11 cellular contexts compared by ENCODE assay signal in genomic region chr7:41731486-41732278, GRCh38. TPM values are rescaled to one million over a fixed set of nuclear protein-coding genes. Genes with fewer than 3 reads are reported as not detected.
DNase-seq lines count a peak whose midpoint lies in the region; ATAC-seq, FAIRE-seq and TF ChIP-seq lines count a peak whose summit lies in the region.
"Had no signal": no experiment of that assay in that cellular context is flagged by ENCODE, and none has a peak within 500 bp of the region (broad histone marks: within the 10 kb centered on the region; RNA-seq: fewer than 3 reads in every experiment).

No MANE protein-coding gene starts in this region.

- no peaks in the 10 kb centered on the region for H3K9me3 ChIP-seq in endothelial cell of umbilical vein (replicated peaks; ENCODE audit: control insufficient read depth, insufficient read depth, low read length)

- no peak overlapping the region for H3K4me3 ChIP-seq in endothelial cell of umbilical vein (replicated peaks in 1 of 3; ENCODE audit: insufficient read depth in 1 of 3, low read depth in 1 of 3, low read length in 3 of 3)

- dilution Hi-C loops in endothelial cell of umbilical vein (cut with MboI; ENCODE audit: extremely low pct_ligation_motif_present, low sequenced_read_pairs), result no loop called here

- H3K79me2 ChIP-seq in endothelial cell of umbilical vein (ENCODE audit: control insufficient read depth, insufficient read depth, low read length), result no peaks in the 10 kb centered on the region

- CTCF ChIA-PET in endothelial cell of umbilical vein (lab: Charles Lee), result interaction anchor here (0.6 to 1.9 kb wide), 10 partner anchors 17 to 1902 kb away, joined by 3 to 26 read pairs (median 4); no protein-coding TSS in a partner anchor

- POLR2A ChIA-PET in endothelial cell of umbilical vein (lab: Charles Lee), result interaction anchor here (0.7 kb wide), 1 partner anchor 51 kb away, joined by 3 read pairs; no protein-coding TSS in a partner anchor

- H3K27ac ChIP-seq in endothelial cell of umbilical vein (ENCODE audit: insufficient read depth, low read depth, low read length), result no peak overlapping the region

- no peaks in the 10 kb centered on the region for H4K20me1 ChIP-seq in endothelial cell of umbilical vein (replicated peaks; ENCODE audit: control insufficient read depth, extremely low read depth, insufficient read depth, low read length)

- no peak overlapping the region for H2AFZ ChIP-seq in endothelial cell of umbilical vein (ENCODE audit: low read depth, low read length)

- FAIRE-seq in GM18507 (lab: Jason Lieb, UNC) (peak; percentile 97), endothelial cell of umbilical vein (lab: Jason Lieb, UNC) (no peak), HTR-8/SVneo (lab: Jason Lieb, UNC) (no peak)

- intact Hi-C loops in endothelial cell of umbilical vein (cut with micrococcal nuclease), result loop anchor here (1.0 to 5.0 kb wide), 4 partner anchors 1127 to 1834 kb away; no protein-coding TSS in a partner anchor

- no peak overlapping the region for H3K4me2 ChIP-seq in endothelial cell of umbilical vein (ENCODE audit: insufficient read depth, low read length)

- no peaks in the 10 kb centered on the region for H3K36me3 ChIP-seq in endothelial cell of umbilical vein (ENCODE audit: control insufficient read depth in 2 of 2, extremely low read depth in 1 of 2, insufficient read depth in 2 of 2, low read length in 2 of 2)

- no peak for TF ChIP-seq POLR2A in endothelial cell of umbilical vein (IDR thresholded peaks at IDR 0.05; ENCODE audit: low read depth, low read length)

- H3K9me1 ChIP-seq in endothelial cell of umbilical vein (replicated peaks; ENCODE audit: control insufficient read depth, extremely low read depth, insufficient read depth, low read length), result no peaks in the 10 kb centered on the region

- no TSS peak for BruUV-seq in endothelial cell of umbilical vein (replicated peaks; lab: Mats Ljungman, UMichigan)

- peak; percentile 33 for DNase-seq in GM18507 (ENCODE audit: extremely low spot score, insufficient read length, low read depth)
- peak; percentile 8 for DNase-seq in endothelial cell of umbilical vein (ENCODE audit: low read depth, low spot score)
- no peak for DNase-seq in DMS153 (lab: John Stamatoyannopoulos, UW)
- DNase-seq in NCI-H2171 (lab: John Stamatoyannopoulos, UW), result no peak
- DNase-seq in iPS-NIHi11 (ENCODE audit: low spot score), result no peak
- DNase-seq in HTR-8/SVneo (ENCODE audit: insufficient read length, low spot score), result no peak
- DNase-seq: COR-L47, cortex of kidney, immature natural killer cell had no signal

- H3K27me3 ChIP-seq in endothelial cell of umbilical vein (ENCODE audit: control insufficient read depth in 2 of 2, insufficient read depth in 2 of 2, low read length in 2 of 2), result peaks cover 3 to 4% of the 10 kb centered on the region in 2 experiments

- ATAC-seq in GM21526 (IDR thresholded peaks at IDR 0.05; ENCODE audit: low FRiP score, unreplicated experiment) (peak; percentile 99), HG03280 (IDR thresholded peaks at IDR 0.05; ENCODE audit: unreplicated experiment) (peak; percentile 96)

- TF ChIP-seq CTCF in endothelial cell of umbilical vein (IDR thresholded peaks at IDR 0.05; ENCODE audit: extremely low read depth in 1 of 2, insufficient read depth in 1 of 2, low read depth in 1 of 2, low read length in 2 of 2), result no peak

- no peaks in the 10 kb centered on the region for H3K4me1 ChIP-seq in endothelial cell of umbilical vein (ENCODE audit: control insufficient read depth, extremely low read depth, insufficient read depth, low read length)

- H3K9ac ChIP-seq in endothelial cell of umbilical vein (replicated peaks; ENCODE audit: extremely low read depth, insufficient read depth, low read length), result no peak overlapping the region

TF ChIP-seq in endothelial cell of umbilical vein, 7 proteins besides CTCF, POLR2A, EP300 and RAD21:
- no peak for TF ChIP-seq EZH2 (IDR thresholded peaks at IDR 0.05; ENCODE audit: borderline replicate concordance, low read depth, low read length, severe bottlenecking)
- TF ChIP-seq JUN (IDR thresholded peaks at IDR 0.05; ENCODE audit: borderline replicate concordance, insufficient read depth, insufficient read length, low read depth), result no peak
- no peak for TF ChIP-seq POLR2AphosphoS5 (IDR thresholded peaks at IDR 0.05; ENCODE audit: insufficient read depth, low read depth, low read length)
- TF ChIP-seq MAX (IDR thresholded peaks at IDR 0.05; ENCODE audit: insufficient read depth, insufficient read length), result no peak
- no peak for TF ChIP-seq GATA2 (IDR thresholded peaks at IDR 0.05; ENCODE audit: insufficient read depth, insufficient read length, low read depth, low read length)
- no peak for TF ChIP-seq MYC (IDR thresholded peaks at IDR 0.05; ENCODE audit: low read depth, low read length)
- TF ChIP-seq FOS (IDR thresholded peaks at IDR 0.05; ENCODE audit: borderline replicate concordance, insufficient read depth, low read length), result no peak

RNA-seq across cellular contexts. Expression of gene INHBA, which starts 28.8 kb away (rescaled TPM):
- 23.2 and 32.3 TPM in 2 replicates for total RNA-seq in endothelial cell of umbilical vein
- polyA plus RNA-seq in endothelial cell of umbilical vein, result 21.4 and 22.9 TPM in 2 replicates
- polyA plus RNA-seq in endothelial cell of umbilical vein (2011; cell fraction: cytosol; rRNA removed), result 19.5 and 20.3 TPM in 2 replicates
- 46.6 and 47.7 TPM in 2 replicates for polyA plus RNA-seq in endothelial cell of umbilical vein (2011; cell fraction: nucleus; rRNA removed)
- polyA plus RNA-seq in endothelial cell of umbilical vein (2012), result 36.2 and 75.7 TPM in 2 replicates
- polyA minus RNA-seq in endothelial cell of umbilical vein, result 104 and 126 TPM in 2 replicates
- polyA minus RNA-seq in endothelial cell of umbilical vein (2011; cell fraction: cytosol; rRNA and poly(A)+ RNA removed), result not detected
- 69.5 and 79.6 TPM in 2 replicates for polyA minus RNA-seq in endothelial cell of umbilical vein (2011; cell fraction: nucleus; rRNA and poly(A)+ RNA removed)
- polyA plus RNA-seq: immature natural killer cell had no signal

Comparison
In these comparisons a context has a peak if more than half of its experiments do, and no peak if none do; other contexts are left out.
1. DNase-seq: peak in GM18507 (single experiment) and endothelial cell of umbilical vein (single experiment); none in DMS153 (single experiment), NCI-H2171 (single experiment), iPS-NIHi11 (single experiment) and HTR-8/SVneo (single experiment).